19 cellular contexts compared by ENCODE assay signal in the genomic region with DNA sequence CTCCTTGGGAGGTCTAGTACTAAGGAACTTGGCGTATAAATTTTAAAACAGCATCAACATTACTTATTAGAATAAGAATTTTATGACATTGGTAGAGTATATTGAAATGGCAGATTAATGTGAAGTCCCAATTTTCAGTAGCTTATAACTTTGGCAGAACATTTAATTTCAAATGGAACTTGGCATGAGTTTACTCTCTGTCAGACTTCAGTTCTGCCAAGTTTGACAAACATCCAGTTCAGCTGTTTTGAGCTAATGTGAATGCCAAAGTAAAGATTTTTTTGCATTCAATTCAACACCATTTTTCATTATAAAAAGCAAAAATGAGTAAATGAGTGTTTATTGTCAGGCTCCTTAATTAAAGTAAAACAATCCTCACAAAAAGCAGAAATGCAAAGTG.
DNase-seq lines count a peak whose midpoint lies in the region; ATAC-seq and TF ChIP-seq lines count a peak whose summit lies in the region.
"Had no signal": no experiment of that assay in that cellular context is flagged by ENCODE, and none has a peak within 500 bp of the region (broad histone marks: within the 10 kb centered on the region; RNA-seq: fewer than 3 reads in every experiment).

No MANE protein-coding gene starts in this region.

- CTCF ChIA-PET in CD4-positive, alpha-beta T cell (lab: Charles Lee), result interaction anchor here (0.7 kb wide), 1 partner anchor 12 kb away, joined by 3 read pairs; no protein-coding TSS in a partner anchor

- no peaks in the 10 kb centered on the region for H3K27me3 ChIP-seq in DND-41 (ENCODE audit: insufficient read depth, low read length, poor library complexity)
- no peaks in the 10 kb centered on the region for H3K27me3 ChIP-seq in CD4-positive, alpha-beta T cell (ENCODE audit: control insufficient read depth, insufficient read depth, low read length)
- H3K27me3 ChIP-seq: Peyer's patch had no signal

- no peak overlapping the region for H3K4me2 ChIP-seq in DND-41 (ENCODE audit: insufficient read depth, low read length)

- H2AFZ ChIP-seq in DND-41 (ENCODE audit: low read depth, low read length), result 0 out of 2 replicates have a peak overlapping the region, but pooled peaks have one; percentile 2

- H3K79me2 ChIP-seq in DND-41 (ENCODE audit: insufficient read depth, low read length), result no peaks in the 10 kb centered on the region

- no peaks in the 10 kb centered on the region for H3K36me3 ChIP-seq in DND-41 (ENCODE audit: insufficient read depth, low read length)
- H3K36me3 ChIP-seq: Peyer's patch had no signal

- ATAC-seq in DND-41 (ENCODE audit: insufficient read depth, low read depth) (no peak), HG02588 (IDR thresholded peaks at IDR 0.05; ENCODE audit: unreplicated experiment) (no peak)
- no peak for ATAC-seq in CD4-positive, alpha-beta T cell (ENCODE audit: poor library complexity)

- no peak overlapping the region for H3K4me3 ChIP-seq in DND-41 (ENCODE audit: low read depth in 1 of 2, low read length in 2 of 2)
- H3K4me3 ChIP-seq: Peyer's patch had no signal

- TF ChIP-seq CTCF in DND-41 (IDR thresholded peaks at IDR 0.05; ENCODE audit: borderline replicate concordance, extremely low read depth, low read length, poor library complexity, severe bottlenecking), result no peak
- no peak for TF ChIP-seq CTCF in CD4-positive, alpha-beta T cell (IDR thresholded peaks at IDR 0.05)

- no peaks in the 10 kb centered on the region for H3K27me3 Mint-ChIP-seq in CD4-positive, alpha-beta T cell
- H3K27me3 Mint-ChIP-seq: B cell; CD4-positive, CD25-positive, alpha-beta regulatory T cell had no signal

- no peak overlapping the region for H3K27ac ChIP-seq in DND-41 (ENCODE audit: low read length)
- no peak overlapping the region for H3K27ac ChIP-seq in CD4-positive, alpha-beta T cell (ENCODE audit: low read depth, low read length)
- H3K27ac ChIP-seq: Peyer's patch had no signal

- no peak overlapping the region for H3K27ac Mint-ChIP-seq in CD4-positive, alpha-beta T cell
- H3K27ac Mint-ChIP-seq: B cell; CD4-positive, CD25-positive, alpha-beta regulatory T cell; H9 had no signal

- POLR2A ChIA-PET in CD4-positive, alpha-beta T cell (lab: Charles Lee), result no interaction called here

- H4K20me1 ChIP-seq in DND-41 (ENCODE audit: insufficient read depth, low read length), result no peaks in the 10 kb centered on the region

- no peaks in the 10 kb centered on the region for H3K4me1 ChIP-seq in DND-41 (ENCODE audit: insufficient read depth, low read length)
- H3K4me1 ChIP-seq: Peyer's patch had no signal

- no peak overlapping the region for H3K4me3 Mint-ChIP-seq in CD4-positive, alpha-beta T cell
- H3K4me3 Mint-ChIP-seq: B cell; CD4-positive, CD25-positive, alpha-beta regulatory T cell; H9 had no signal

- intact Hi-C loops in CD4-positive, alpha-beta T cell (cut with DNase I, micrococcal nuclease), result no loop called here

- no peaks in the 10 kb centered on the region for H3K9me3 ChIP-seq in DND-41 (ENCODE audit: insufficient read depth, low read length, severe bottlenecking)
- no peaks in the 10 kb centered on the region for H3K9me3 ChIP-seq in CD4-positive, alpha-beta T cell (ENCODE audit: control insufficient read depth, low read length)
- H3K9me3 ChIP-seq: Peyer's patch had no signal

- H3K9me3 Mint-ChIP-seq in CD4-positive, alpha-beta T cell, result peaks cover 3% of the 10 kb centered on the region
- H3K9me3 Mint-ChIP-seq: H9 had no signal

- no peaks in the 10 kb centered on the region for H3K4me1 Mint-ChIP-seq in CD4-positive, alpha-beta T cell (ENCODE audit: low read depth)
- H3K4me1 Mint-ChIP-seq: B cell; CD4-positive, CD25-positive, alpha-beta regulatory T cell; H9 had no signal

- H3K36me3 Mint-ChIP-seq in CD4-positive, alpha-beta T cell (ENCODE audit: low read depth), result no peaks in the 10 kb centered on the region
- H3K36me3 Mint-ChIP-seq: CD4-positive, CD25-positive, alpha-beta regulatory T cell had no signal

- DNase-seq in DND-41, result no peak
- peak; percentile 83 for DNase-seq in NCI-H446 (lab: John Stamatoyannopoulos, UW)
- peak; percentile 62 for DNase-seq in fibroblast of peridontal ligament (ENCODE audit: extremely low read depth)
- DNase-seq in pons (ENCODE audit: low spot score), result peak; percentile 6
- DNase-seq in CD4-positive, alpha-beta T cell, result no peak
- no peak for DNase-seq in NCI-H1436 treated with DMSO at 0.1 percent for 48 hours (lab: John Stamatoyannopoulos, UW)
- no peak for DNase-seq in SW 1271 (lab: John Stamatoyannopoulos, UW)
- DNase-seq: CD4-positive, CD25-positive, alpha-beta regulatory T cell; DMS53; H9; NCI-H1417; NCI-H1930; NCI-H2171; NCI-H510A; NCI-H82; Peyer's patch; SHP77 treated with DMSO at 0.1 percent for 48 hours had no signal

- no peak overlapping the region for H3K9ac ChIP-seq in DND-41 (ENCODE audit: low read depth, low read length)

Comparison
In these comparisons a context has a peak if more than half of its experiments do, and no peak if none do; other contexts are left out.
1. DNase-seq: peak in NCI-H446 (2 of 2), fibroblast of peridontal ligament (single experiment) and pons (single experiment); none in DND-41 (single experiment), CD4-positive, alpha-beta T cell (0 of 10), NCI-H1436 treated with DMSO at 0.1 percent for 48 hours (single experiment) and SW 1271 (0 of 2).